In the genomic region with DNA sequence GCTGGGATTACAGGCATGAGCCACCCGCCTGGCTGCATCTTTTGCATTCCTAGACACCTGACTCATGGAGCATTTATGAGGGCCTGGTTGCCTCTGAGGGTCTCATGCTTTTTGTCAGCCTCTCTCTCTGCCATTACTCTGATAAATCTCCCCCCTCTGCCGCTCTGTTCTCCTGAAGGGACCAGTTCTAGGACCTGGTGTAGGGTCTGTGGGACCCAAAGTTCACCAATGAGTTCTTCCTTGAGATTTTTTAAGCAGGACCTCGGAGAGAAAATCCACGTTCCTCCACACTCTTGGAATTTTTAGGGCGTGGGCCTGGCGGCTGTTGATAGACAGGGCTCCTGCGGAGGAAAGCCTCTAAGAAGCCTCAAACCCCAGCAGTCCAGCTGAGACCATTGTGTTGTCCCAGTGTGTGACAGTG, we compare ENCODE assay signal across 15 cellular contexts.
DNase-seq lines count a peak whose midpoint lies in the region; ATAC-seq, FAIRE-seq and TF ChIP-seq lines count a peak whose summit lies in the region.
"Had no signal": no experiment of that assay in that cellular context is flagged by ENCODE, and none has a peak within 500 bp of the region (broad histone marks: within the 10 kb centered on the region; RNA-seq: fewer than 3 reads in every experiment).

No MANE protein-coding gene starts in this region.

- intact Hi-C loops in psoas muscle (cut with DNase I): no loop called here
- intact Hi-C loops in pancreas (cut with DNase I): no loop called here

- ATAC-seq in gastroesophageal sphincter: no peak
- no peak for ATAC-seq in psoas muscle
- ATAC-seq in pancreas: no peak
- ATAC-seq in HG03571 (IDR thresholded peaks at IDR 0.05; ENCODE audit: unreplicated experiment): no peak
- ATAC-seq: activated CD4-positive, CD25-positive, alpha-beta regulatory T cell treated with anti-CD3 and anti-CD28 coated beads, Interleukin-2, amount 50 U/mL, for 24 hours; esophagus mucosa had no signal

- 0 out of 22 replicates have a peak overlapping the region, but pooled peaks of 3 of the 11 experiments have one; percentile 13 to 30 (median 21) for H3K9ac ChIP-seq in BLaER1 treated with 17β-estradiol and CSF1 and Interleukin-3, amounts not matched to agents 10 nM and 100 nM
- H3K9ac ChIP-seq: parathyroid adenoma had no signal

- 66 to 71% methylated on average over 2 to 3 of the region's 7 CpGs for WGBS in gastroesophageal sphincter (ENCODE audit: low coverage in 1 of 2), 2 donors
- WGBS in psoas muscle, 3 donors: 88 to 94% (median 92%) methylated on average over 7 of the region's 7 CpGs
- WGBS in pancreas, 2 donors: 91 to 98% methylated on average over 7 of the region's 7 CpGs

- no peak overlapping the region for H3K4me3 ChIP-seq in BLaER1 treated with 17β-estradiol and CSF1 and Interleukin-3, amounts not matched to agents 10 nM and 100 nM
- no peak overlapping the region for H3K4me3 ChIP-seq in Peyer's patch
- H3K4me3 ChIP-seq in gastroesophageal sphincter: no peak overlapping the region
- no peak overlapping the region for H3K4me3 ChIP-seq in psoas muscle
- no peak overlapping the region for H3K4me3 ChIP-seq in pancreas

- 0 out of 22 replicates have a peak, but pooled peaks cover 0 to 5% (median 0%) of the 10 kb centered on the region in 11 experiments for H3K27me3 ChIP-seq in BLaER1 treated with 17β-estradiol and CSF1 and Interleukin-3, amounts not matched to agents 10 nM and 100 nM
- H3K27me3 ChIP-seq in Peyer's patch: no peaks in the 10 kb centered on the region
- H3K27me3 ChIP-seq in gastroesophageal sphincter: no peaks in the 10 kb centered on the region
- H3K27me3 ChIP-seq in psoas muscle (ENCODE audit: insufficient read depth in 3 of 3, low read length in 2 of 3): no peaks in the 10 kb centered on the region
- H3K27me3 ChIP-seq in pancreas: no peaks in the 10 kb centered on the region

- no peaks in the 10 kb centered on the region for H3K36me3 ChIP-seq in BLaER1 treated with 17β-estradiol and CSF1 and Interleukin-3, amounts not matched to agents 10 nM and 100 nM
- no peaks in the 10 kb centered on the region for H3K36me3 ChIP-seq in Peyer's patch
- no peaks in the 10 kb centered on the region for H3K36me3 ChIP-seq in gastroesophageal sphincter
- no peaks in the 10 kb centered on the region for H3K36me3 ChIP-seq in psoas muscle (ENCODE audit: insufficient read depth in 1 of 2, low read depth in 1 of 2)
- H3K36me3 ChIP-seq in pancreas: no peaks in the 10 kb centered on the region

- TF ChIP-seq POLR2A in Peyer's patch (IDR thresholded peaks at IDR 0.05) (no peak), gastroesophageal sphincter (IDR thresholded peaks at IDR 0.05) (no peak)

- no peak for TF ChIP-seq EP300 in gastroesophageal sphincter (IDR thresholded peaks at IDR 0.05)

- H4K20me1 ChIP-seq in BLaER1 treated with 17β-estradiol and CSF1 and Interleukin-3, amounts not matched to agents 10 nM and 100 nM: no peaks in the 10 kb centered on the region

- H3K9me3 ChIP-seq in BLaER1 treated with 17β-estradiol and CSF1 and Interleukin-3, amounts not matched to agents 10 nM and 100 nM (replicated peaks in 1 of 11): 0 out of 22 replicates have a peak, but pooled peaks cover 0 to 5% (median 0%) of the 10 kb centered on the region in 11 experiments
- no peaks in the 10 kb centered on the region for H3K9me3 ChIP-seq in Peyer's patch
- no peaks in the 10 kb centered on the region for H3K9me3 ChIP-seq in gastroesophageal sphincter
- H3K9me3 ChIP-seq in psoas muscle: no peaks in the 10 kb centered on the region
- H3K9me3 ChIP-seq in pancreas: no peaks in the 10 kb centered on the region

- no peak for FAIRE-seq in pancreas (lab: Jason Lieb, UNC)
- FAIRE-seq: keratinocyte had no signal

- H3K4me1 ChIP-seq in BLaER1 treated with 17β-estradiol and CSF1 and Interleukin-3, amounts not matched to agents 10 nM and 100 nM: peaks cover 27 to 50% (median 42%) of the 10 kb centered on the region in 10 experiments
- H3K4me1 ChIP-seq in Peyer's patch (peaks cover 0 to 22% (median 5%) of the 10 kb centered on the region in 4 donors), gastroesophageal sphincter (peaks cover 32 to 97% (median 61%) of the 10 kb centered on the region in 3 donors), psoas muscle (peaks cover 13% of the 10 kb centered on the region), pancreas (peaks cover 3 to 29% (median 21%) of the 10 kb centered on the region in 3 donors)

- peak overlapping the region; percentile 62 to 90 (median 81); a peak in 20 of 22 replicates for H3K4me2 ChIP-seq in BLaER1 treated with 17β-estradiol and CSF1 and Interleukin-3, amounts not matched to agents 10 nM and 100 nM

- DNase-seq in Peyer's patch: no peak
- DNase-seq in psoas muscle: no peak
- no peak for DNase-seq in pancreas
- DNase-seq in DMS79 treated with DMSO at 0.1 percent for 48 hours (lab: John Stamatoyannopoulos, UW): no peak
- DNase-seq in stimulated activated CD4-positive, alpha-beta T cell treated with anti-CD3 and anti-CD28 coated beads, Interleukin-4, amount 100 ng/mL, for 24 hours: no peak
- DNase-seq: activated T-cell treated with anti-CD3 and anti-CD28 coated beads, Interleukin-2, amount 50 U/mL, for 24 hours; NCI-H1417 treated with DMSO at 0.1 percent for 48 hours; NCI-H82 had no signal

- H3K27ac ChIP-seq in BLaER1 treated with 17β-estradiol and CSF1 and Interleukin-3, amounts not matched to agents 10 nM and 100 nM: peak overlapping the region in 4 of 11 experiments; percentile 21 to 59 (median 31); a peak in 4 of 22 replicates
- H3K27ac ChIP-seq in Peyer's patch (peak overlapping the region; percentile 46 to 88 (median 61)), gastroesophageal sphincter (peak overlapping the region; percentile 90 to 99 (median 94)), psoas muscle (peak overlapping the region; percentile 42), pancreas (peak overlapping the region in 1 of 4 donors; percentile 7)
- H3K27ac ChIP-seq: parathyroid adenoma had no signal

- TF ChIP-seq CTCF in Peyer's patch (IDR thresholded peaks at IDR 0.05) (no peak), gastroesophageal sphincter (IDR thresholded peaks at IDR 0.05) (no peak), psoas muscle (IDR thresholded peaks at IDR 0.05) (no peak), pancreas (IDR thresholded peaks at IDR 0.05) (no peak)
